16 cellular contexts compared by ENCODE assay signal in genomic region chr22:41003976-41004375, GRCh38. TPM values are rescaled to one million over a fixed set of nuclear protein-coding genes. Genes with fewer than 3 reads are reported as not detected.
A peak's percentile ranks its signal among the peaks of the same experiment; 100 is the strongest.
DNase-seq lines count a peak whose midpoint lies in the region; ATAC-seq and TF ChIP-seq lines count a peak whose summit lies in the region.
"Had no signal": no experiment of that assay in that cellular context is flagged by ENCODE, and none has a peak within 500 bp of the region (broad histone marks: within the 10 kb centered on the region; RNA-seq: fewer than 3 reads in every experiment).

No MANE protein-coding gene starts in this region.

- no peak for TF ChIP-seq CTCF in Calu3 (IDR thresholded peaks at IDR 0.05; ENCODE audit: unreplicated experiment)
- TF ChIP-seq CTCF in VCaP (conservative IDR thresholded peaks at IDR 0.05), result no peak
- TF ChIP-seq CTCF in mesothelial cell of epicardium (IDR thresholded peaks at IDR 0.05; ENCODE audit: unreplicated experiment), result no peak
- no peak for TF ChIP-seq CTCF in type B pancreatic cell (conservative IDR thresholded peaks at IDR 0.05)

- H3K9me3 Mint-ChIP-seq in Calu3 (ENCODE audit: low read depth, unreplicated experiment), result peaks cover 7% of the 10 kb centered on the region
- H3K9me3 Mint-ChIP-seq in mesothelial cell of epicardium, result peaks cover 6% of the 10 kb centered on the region
- H3K9me3 Mint-ChIP-seq in type B pancreatic cell, result peaks cover 4% of the 10 kb centered on the region

- no TSS peak for BruUV-seq in Calu3 (replicated peaks; lab: Mats Ljungman, UMichigan)

- ATAC-seq in GM21447 (IDR thresholded peaks at IDR 0.05; ENCODE audit: unreplicated experiment), result no peak
- ATAC-seq: CD8-positive, alpha-beta T cell; HCT116 had no signal

- H3K4me3 Mint-ChIP-seq in Calu3 (ENCODE audit: low read depth, unreplicated experiment) (no peak overlapping the region), mesothelial cell of epicardium (no peak overlapping the region), type B pancreatic cell (no peak overlapping the region)
- H3K4me3 Mint-ChIP-seq: CD4-positive, CD25-positive, alpha-beta regulatory T cell; CD8-positive, alpha-beta T cell; H9 had no signal

- H3K27ac Mint-ChIP-seq in Calu3 (ENCODE audit: unreplicated experiment), result peak overlapping the region; percentile 80
- peak overlapping the region; percentile 64 for H3K27ac Mint-ChIP-seq in mesothelial cell of epicardium
- peak overlapping the region; percentile 87 for H3K27ac Mint-ChIP-seq in type B pancreatic cell
- H3K27ac Mint-ChIP-seq: CD4-positive, CD25-positive, alpha-beta regulatory T cell; CD8-positive, alpha-beta T cell; H9 had no signal

- no peaks in the 10 kb centered on the region for H3K27me3 Mint-ChIP-seq in Calu3 (ENCODE audit: unreplicated experiment)
- no peaks in the 10 kb centered on the region for H3K27me3 Mint-ChIP-seq in mesothelial cell of epicardium (ENCODE audit: low read depth)
- H3K27me3 Mint-ChIP-seq in type B pancreatic cell, result no peaks in the 10 kb centered on the region
- H3K27me3 Mint-ChIP-seq: CD4-positive, CD25-positive, alpha-beta regulatory T cell had no signal

- H3K4me3 ChIP-seq in H7 (ENCODE audit: insufficient read depth, low read depth, low read length), result no peak overlapping the region
- H3K4me3 ChIP-seq: GM23248 had no signal

- H3K27me3 ChIP-seq in H7 (ENCODE audit: control insufficient read depth, insufficient read depth, low read length), result no peaks in the 10 kb centered on the region

- H3K36me3 Mint-ChIP-seq in Calu3 (ENCODE audit: insufficient read depth, unreplicated experiment), result peaks cover 5% of the 10 kb centered on the region
- H3K36me3 Mint-ChIP-seq in mesothelial cell of epicardium, result no peaks in the 10 kb centered on the region
- H3K36me3 Mint-ChIP-seq in type B pancreatic cell, result no peaks in the 10 kb centered on the region
- H3K36me3 Mint-ChIP-seq: CD4-positive, CD25-positive, alpha-beta regulatory T cell; CD8-positive, alpha-beta T cell had no signal

- intact Hi-C loops in Calu3 (cut with micrococcal nuclease; ENCODE audit: unreplicated experiment), result no loop called here

- no peaks in the 10 kb centered on the region for H3K36me3 ChIP-seq in H7 (replicated peaks; ENCODE audit: control insufficient read depth, insufficient read depth, low read length)

- H3K27ac ChIP-seq in VCaP, result peak overlapping the region; percentile 48
- H3K27ac ChIP-seq: GM23248 had no signal

- no peak for DNase-seq in Calu3
- no peak for DNase-seq in mesothelial cell of epicardium (ENCODE audit: low spot score in 2 of 2, unreplicated experiment in 2 of 2)
- no peak for DNase-seq in type B pancreatic cell (ENCODE audit: extremely low spot score, unreplicated experiment)
- DNase-seq in NOMO-1 treated with dmso at 0.1 percent for 144 hours (lab: John Stamatoyannopoulos, UW; ENCODE audit: unreplicated experiment), result no peak
- no peak for DNase-seq in putamen (ENCODE audit: low spot score)
- no peak for DNase-seq in H7
- DNase-seq: C1 segment of cervical spinal cord; CD4-positive, CD25-positive, alpha-beta regulatory T cell; CD8-positive, alpha-beta T cell; DMS153; DND-41; GM23248; H9 had no signal

- CTCF ChIA-PET in Calu3 (lab: Charles Lee), result interaction anchor here (0.9 kb wide), 1 partner anchor 177 kb away, joined by 4 read pairs; no protein-coding TSS in a partner anchor

- H3K4me1 Mint-ChIP-seq in Calu3 (ENCODE audit: low read depth, unreplicated experiment) (peaks cover 29% of the 10 kb centered on the region), mesothelial cell of epicardium (peaks cover 35% of the 10 kb centered on the region), type B pancreatic cell (ENCODE audit: unreplicated experiment) (peaks cover 10% of the 10 kb centered on the region)
- H3K4me1 Mint-ChIP-seq: CD4-positive, CD25-positive, alpha-beta regulatory T cell had no signal

RNA-seq across cellular contexts. Expression of gene RBX1, which starts 52.8 kb away (rescaled TPM):
- total RNA-seq in Calu3 (2022) (45.5 and 51.8 TPM in 2 replicates), mesothelial cell of epicardium (56.7 to 60.4 TPM (median 60.1 TPM) in 3 replicates), type B pancreatic cell (ENCODE audit: low replicate concordance) (62.8 and 68.1 TPM in 2 replicates)
- 64.5 and 72.7 TPM in 2 replicates for total RNA-seq in H7 (2014; rRNA removed; shearing (Covaris generic))
